23 cellular contexts compared by ENCODE assay signal in genomic region chr7:1214516-1214915, GRCh38. TPM values are rescaled to one million over a fixed set of nuclear protein-coding genes. Genes with fewer than 3 reads are reported as not detected.
DNase-seq lines count a peak whose midpoint lies in the region; ATAC-seq, FAIRE-seq and TF ChIP-seq lines count a peak whose summit lies in the region.
"Had no signal": no experiment of that assay in that cellular context is flagged by ENCODE, and none has a peak within 500 bp of the region (broad histone marks: within the 10 kb centered on the region; RNA-seq: fewer than 3 reads in every experiment).

No MANE protein-coding gene starts in this region.

- intact Hi-C loops in K562 (cut with micrococcal nuclease) (no loop called here), ascending aorta (cut with DNase I) (no loop called here), dorsolateral prefrontal cortex (cut with DNase I) (no loop called here)

- ATAC-seq in K562: no peak
- ATAC-seq: GM12878, HCT116 had no signal

- POLR2A ChIA-PET in K562 (lab: Yijun Ruan, JAX): interaction anchor here (1.0 to 1.5 kb wide), 2 partner anchors 9 to 13 kb away, joined by 3 to 5 read pairs; no protein-coding TSS in a partner anchor

- TF ChIP-seq CTCF in GM10266 (IDR thresholded peaks at IDR 0.05; ENCODE audit: control insufficient read depth, insufficient read depth, low read depth, missing control alignments) (no peak), K562 (IDR thresholded peaks at IDR 0.05 in 2 of 3, conservative IDR thresholded peaks at IDR 0.05 in 1 of 3; ENCODE audit: insufficient read depth in 2 of 3, low read depth in 1 of 3, low read length in 3 of 3) (no peak), ascending aorta (IDR thresholded peaks at IDR 0.05) (no peak), dorsolateral prefrontal cortex (IDR thresholded peaks at IDR 0.05 in 54 of 56, conservative IDR thresholded peaks at IDR 0.05 in 2 of 56; ENCODE audit: low read depth in 1 of 56, partially characterized antibody in 56 of 56) (no peak)

- H3K27me3 ChIP-seq in K562 (ENCODE audit: control insufficient read depth in 2 of 2, insufficient read depth in 2 of 2, low read length in 2 of 2): peaks cover 41 to 58% of the 10 kb centered on the region in 2 experiments
- H3K27me3 ChIP-seq in ascending aorta: peaks cover 5% of the 10 kb centered on the region
- H3K27me3 ChIP-seq in dorsolateral prefrontal cortex: peaks cover 0 to 75% (median 34%) of the 10 kb centered on the region in 45 donors

- no peak overlapping the region for H2AFZ ChIP-seq in K562 (ENCODE audit: low read depth, low read length)
- H2AFZ ChIP-seq: GM23248 had no signal

- no peak for TF ChIP-seq RAD21 in K562 (CRISPR knock-in tag; conservative IDR thresholded peaks at IDR 0.05 in 1 of 2, IDR thresholded peaks at IDR 0.05 in 1 of 2)

- H3K36me3 ChIP-seq in K562 (ENCODE audit: control insufficient read depth, insufficient read depth, low read length) (no peaks in the 10 kb centered on the region), ascending aorta (no peaks in the 10 kb centered on the region)

- CTCF ChIA-PET in K562 (lab: Yijun Ruan, JAX; ENCODE audit: low intra/inter-chr PET ratio): no interaction called here

- DNase-seq in AG20443 (ENCODE audit: low spot score): peak; percentile 4
- DNase-seq in GM10266 (ENCODE audit: extremely low spot score): peak; percentile 13
- no peak for DNase-seq in K562 (ENCODE audit: extremely low read depth in 1 of 4, low spot score in 3 of 4)
- DNase-seq in HUDEP-2 (lab: John Stamatoyannopoulos, UW; ENCODE audit: unreplicated experiment in 76 of 76): no peak
- DNase-seq in ascending aorta (ENCODE audit: low spot score in 2 of 2): no peak
- no peak for DNase-seq in dorsolateral prefrontal cortex
- DNase-seq: 8988T; ACHN; C1 segment of cervical spinal cord; Calu3; CD4-positive, alpha-beta memory T cell; COR-L47; DMS153; DND-41; GM23248; H9 had no signal

- in situ Hi-C loops in K562 (cut with MboI): no loop called here

- TF ChIP-seq EP300 in K562 (IDR thresholded peaks at IDR 0.05; ENCODE audit: low read length): no peak

- 0 out of 2 replicates have a peak, but pooled peaks cover 6% of the 10 kb centered on the region for H4K20me1 ChIP-seq in K562 (replicated peaks; ENCODE audit: control insufficient read depth, insufficient read depth, low read length)

- BruUV-seq in K562 (replicated peaks; lab: Mats Ljungman, UMichigan): no TSS peak

- H3K27ac ChIP-seq in K562 (ENCODE audit: extremely low read depth, low read depth, low read length) (no peak overlapping the region), ascending aorta (no peak overlapping the region), dorsolateral prefrontal cortex (no peak overlapping the region)
- H3K27ac ChIP-seq: A549, GM23248 had no signal

- FAIRE-seq in K562 (lab: Jason Lieb, UNC): no peak
- FAIRE-seq: A549, G401.6, GM12878, GM19239, H1 had no signal

- 5% methylated on average over 14 of the region's 18 CpGs for WGBS in K562 (ENCODE audit: insufficient coverage, low coverage, missing lambda C conversion rate)

- no peak for TF ChIP-seq POLR2A in K562 (conservative IDR thresholded peaks at IDR 0.05)

- no peaks in the 10 kb centered on the region for H3K9me1 ChIP-seq in K562 (ENCODE audit: control insufficient read depth, insufficient read depth, low read length)

- H3K4me1 ChIP-seq in K562 (replicated peaks in 1 of 2; ENCODE audit: control insufficient read depth in 2 of 2, insufficient read depth in 2 of 2, low read length in 2 of 2): peaks cover 0 to 15% of the 10 kb centered on the region in 2 experiments; a peak in 2 of 5 replicates
- H3K4me1 ChIP-seq in ascending aorta: peaks cover 4 to 11% of the 10 kb centered on the region in 2 donors
- H3K4me1 ChIP-seq: A549 had no signal

- H3K4me3 ChIP-seq in K562 (no peak overlapping the region), ascending aorta (no peak overlapping the region), dorsolateral prefrontal cortex (no peak overlapping the region)
- H3K4me3 ChIP-seq: A549, GM12878, GM23248 had no signal

- no peaks in the 10 kb centered on the region for H3K79me2 ChIP-seq in K562 (ENCODE audit: control insufficient read depth, insufficient read depth, low read length)

- no peak overlapping the region for H3K9ac ChIP-seq in K562 (ENCODE audit: insufficient read depth in 1 of 2, low read depth in 2 of 2, low read length in 2 of 2)
- H3K9ac ChIP-seq: GM23248 had no signal

- H3K4me2 ChIP-seq in K562 (ENCODE audit: insufficient read depth, low read length): no peak overlapping the region
- H3K4me2 ChIP-seq: A549 had no signal

- no peaks in the 10 kb centered on the region for H3K9me3 ChIP-seq in K562 (replicated peaks; ENCODE audit: control insufficient read depth, insufficient read depth, low read depth, low read length)
- no peaks in the 10 kb centered on the region for H3K9me3 ChIP-seq in ascending aorta
- H3K9me3 ChIP-seq: A549 had no signal

TF ChIP-seq in K562, 482 proteins besides CTCF, POLR2A, EP300 and RAD21:
- TF ChIP-seq NR1H2 (CRISPR knock-in tag; IDR thresholded peaks at IDR 0.05) (no peak), FOXM1 (IDR thresholded peaks at IDR 0.05; ENCODE audit: low read depth) (no peak), FOXM1 (CRISPR knock-in tag; IDR thresholded peaks at IDR 0.05; ENCODE audit: low read depth) (no peak), MLX (CRISPR knock-in tag; conservative IDR thresholded peaks at IDR 0.05) (no peak), MEF2A (IDR thresholded peaks at IDR 0.05; ENCODE audit: control insufficient read depth, low read depth, low read length) (no peak), EZH2 (IDR thresholded peaks at IDR 0.05; ENCODE audit: borderline replicate concordance, low read depth, low read length) (peak; percentile 51; the same call in 1 of the 2 replicates)

RNA-seq across cellular contexts. Expression of gene UNCX, which starts 18.2 kb away (rescaled TPM):
- total RNA-seq in K562 (2011; cell fraction: chromatin; rRNA removed; ENCODE audit: low replicate concordance): not detected in 2 replicates
- total RNA-seq in K562 (2011; cell fraction: nucleolus; rRNA removed): not detected in 2 replicates
- total RNA-seq in K562 (2011; cell fraction: nucleoplasm; rRNA removed): not detected in 2 replicates
- not detected in 2 replicates for total RNA-seq in K562 (2014; rRNA removed)
- not detected in 2 replicates for total RNA-seq in K562 (2014; rRNA removed; fragmentation: Illumina TruSeq; extraction: Trizol)
- not detected in 2 replicates for total RNA-seq in K562 (2015; rRNA removed; fragmentation: Illumina TruSeq; extraction: Trizol)
- not detected in 2 replicates for total RNA-seq in K562 (2021)
- polyA plus RNA-seq in K562 (2011; rRNA removed): not detected in 2 replicates
- polyA plus RNA-seq in K562 (2011; cell fraction: cytosol; rRNA removed): not detected in 2 replicates
- not detected in 2 replicates for polyA plus RNA-seq in K562 (2011; cell fraction: nucleus; rRNA removed)
- not detected in 2 replicates for polyA plus RNA-seq in K562 (2012)
- not detected in 2 replicates for polyA plus RNA-seq in K562 (2014; fragmentation: Illumina TruSeq; extraction: Trizol)
- not detected for polyA plus RNA-seq in K562 (2014; fragmentation: Nextera tagmentation; extraction: Ambion mirVana)
- polyA plus RNA-seq in K562 (2014; rRNA removed): not detected in 2 replicates
- not detected in 2 replicates for polyA minus RNA-seq in K562 (2011; rRNA and poly(A)+ RNA removed)
- not detected in 2 replicates for polyA minus RNA-seq in K562 (2011; cell fraction: cytosol; rRNA and poly(A)+ RNA removed)
- not detected in 2 replicates for polyA minus RNA-seq in K562 (2011; cell fraction: nucleus; rRNA and poly(A)+ RNA removed)
- total RNA-seq in ascending aorta: not detected
- not detected for total RNA-seq in dorsolateral prefrontal cortex
- total RNA-seq: Calu3; CD4-positive, alpha-beta memory T cell; GM12878; GM23248; H1; H9 had no signal
- polyA plus RNA-seq: A549; BJ; CD4-positive, alpha-beta memory T cell; GM12878; GM23248; H1 had no signal

RNA-seq across cellular contexts. Expression of gene ZFAND2A, which starts 54.5 kb away (rescaled TPM):
- 26.3 and 37.7 TPM in 2 replicates for total RNA-seq in K562 (2011; cell fraction: chromatin; rRNA removed; ENCODE audit: low replicate concordance)
- 23.7 and 28.0 TPM in 2 replicates for total RNA-seq in K562 (2011; cell fraction: nucleolus; rRNA removed)
- total RNA-seq in K562 (2011; cell fraction: nucleoplasm; rRNA removed): 27.5 and 34.4 TPM in 2 replicates
- total RNA-seq in K562 (2014; rRNA removed): 19.9 and 23.1 TPM in 2 replicates
- 16.6 and 16.8 TPM in 2 replicates for total RNA-seq in K562 (2014; rRNA removed; fragmentation: Illumina TruSeq; extraction: Trizol)
- total RNA-seq in K562 (2015; rRNA removed; fragmentation: Illumina TruSeq; extraction: Trizol): 20.0 and 21.2 TPM in 2 replicates
- 20.6 and 22.3 TPM in 2 replicates for total RNA-seq in K562 (2021)
- 31.7 and 33.7 TPM in 2 replicates for polyA plus RNA-seq in K562 (2011; rRNA removed)
- 20.8 and 27.0 TPM in 2 replicates for polyA plus RNA-seq in K562 (2011; cell fraction: cytosol; rRNA removed)
- 25.8 and 30.3 TPM in 2 replicates for polyA plus RNA-seq in K562 (2011; cell fraction: nucleus; rRNA removed)
- 24.8 and 25.2 TPM in 2 replicates for polyA plus RNA-seq in K562 (2012)
- polyA plus RNA-seq in K562 (2014; fragmentation: Illumina TruSeq; extraction: Trizol): 21.5 and 26.1 TPM in 2 replicates
- 10 to 100 TPM; 54.3 to 56.8 TPM for polyA plus RNA-seq in K562 (2014; fragmentation: Nextera tagmentation; extraction: Ambion mirVana)
- polyA plus RNA-seq in K562 (2014; rRNA removed): 26.2 and 27.3 TPM in 2 replicates
- 11.8 and 19.2 TPM in 2 replicates for polyA minus RNA-seq in K562 (2011; rRNA and poly(A)+ RNA removed)
- polyA minus RNA-seq in K562 (2011; cell fraction: cytosol; rRNA and poly(A)+ RNA removed): 7.3 and 7.9 TPM in 2 replicates
- 13.1 and 18.9 TPM in 2 replicates for polyA minus RNA-seq in K562 (2011; cell fraction: nucleus; rRNA and poly(A)+ RNA removed)
- total RNA-seq in ascending aorta: 5.6 TPM
- 100 to 1,000 TPM in 3 of 120 experiments, 10 to 100 TPM in 117; 29.9 to 140 (median 46.0) TPM for total RNA-seq in dorsolateral prefrontal cortex

Comparison
In these comparisons a context has a peak if more than half of its experiments do, and no peak if none do; other contexts are left out.
1. DNase-seq: peak in AG20443 (single experiment) and GM10266 (single experiment); none in K562 (0 of 4), HUDEP-2 (0 of 76), ascending aorta (0 of 2) and dorsolateral prefrontal cortex (0 of 10).